In genomic region chr18:53796042-53796729, GRCh38 we compare ENCODE assay signal across 8 cellular contexts.
DNase-seq lines count a peak whose midpoint lies in the region; ATAC-seq and TF ChIP-seq lines count a peak whose summit lies in the region.

No MANE protein-coding gene starts in this region.

- DNase-seq in ELR (ENCODE audit: low read depth) (peak; percentile 37), H4 (ENCODE audit: low spot score) (peak; percentile 73), NCI-H446 treated with DMSO at 0.1 percent for 48 hours (lab: John Stamatoyannopoulos, UW) (peak; percentile 36), left ventricle myocardium superior (peak; percentile 19), posterior vena cava (ENCODE audit: low spot score) (no peak), NAMALWA (ENCODE audit: low spot score) (no peak), NCI-H2081 (lab: John Stamatoyannopoulos, UW) (no peak)
- DNase-seq in CD8-positive, alpha-beta T cell: no peak

- no peaks in the 10 kb centered on the region for H3K27me3 ChIP-seq in CD8-positive, alpha-beta T cell (ENCODE audit: insufficient read depth, low read length)

- CTCF ChIA-PET in CD8-positive, alpha-beta T cell (lab: Charles Lee): no interaction called here

- intact Hi-C loops in left ventricle myocardium superior (cut with micrococcal nuclease) (no loop called here), posterior vena cava (cut with DNase I) (no loop called here)
- intact Hi-C loops in CD8-positive, alpha-beta T cell (cut with DNase I, micrococcal nuclease): no loop called here

- no peaks in the 10 kb centered on the region for H3K4me1 ChIP-seq in CD8-positive, alpha-beta T cell (ENCODE audit: insufficient read depth, low read length)

- no peak for TF ChIP-seq CTCF in CD8-positive, alpha-beta T cell (IDR thresholded peaks at IDR 0.05)

- H3K9me3 ChIP-seq in CD8-positive, alpha-beta T cell (ENCODE audit: low read length): no peaks in the 10 kb centered on the region

- peak; percentile 87 for ATAC-seq in left ventricle myocardium superior
- no peak for ATAC-seq in CD8-positive, alpha-beta T cell

- no peak overlapping the region for H3K4me3 ChIP-seq in CD8-positive, alpha-beta T cell (ENCODE audit: low read depth, low read length)

- H3K27ac ChIP-seq in CD8-positive, alpha-beta T cell (ENCODE audit: low read depth, low read length): no peak overlapping the region

- peaks cover 4% of the 10 kb centered on the region for H3K9me3 Mint-ChIP-seq in CD8-positive, alpha-beta T cell

- POLR2A ChIA-PET in CD8-positive, alpha-beta T cell (lab: Charles Lee): no interaction called here

- no peaks in the 10 kb centered on the region for H3K27me3 Mint-ChIP-seq in CD8-positive, alpha-beta T cell (ENCODE audit: low read depth)

- no peaks in the 10 kb centered on the region for H3K36me3 Mint-ChIP-seq in CD8-positive, alpha-beta T cell

- H3K36me3 ChIP-seq in CD8-positive, alpha-beta T cell (ENCODE audit: insufficient read depth, low read length): no peaks in the 10 kb centered on the region

- no peaks in the 10 kb centered on the region for H3K4me1 Mint-ChIP-seq in CD8-positive, alpha-beta T cell (ENCODE audit: low read depth)

- H3K4me3 Mint-ChIP-seq in CD8-positive, alpha-beta T cell: no peak overlapping the region

- no peak overlapping the region for H3K27ac Mint-ChIP-seq in CD8-positive, alpha-beta T cell

Comparison
In these comparisons a context has a peak if more than half of its experiments do, and no peak if none do; other contexts are left out.
1. DNase-seq: peak in ELR (single experiment), H4 (single experiment), NCI-H446 treated with DMSO at 0.1 percent for 48 hours (single experiment) and left ventricle myocardium superior (single experiment); none in CD8-positive, alpha-beta T cell (0 of 7), posterior vena cava (single experiment), NAMALWA (single experiment) and NCI-H2081 (0 of 2).